In the genomic region with DNA sequence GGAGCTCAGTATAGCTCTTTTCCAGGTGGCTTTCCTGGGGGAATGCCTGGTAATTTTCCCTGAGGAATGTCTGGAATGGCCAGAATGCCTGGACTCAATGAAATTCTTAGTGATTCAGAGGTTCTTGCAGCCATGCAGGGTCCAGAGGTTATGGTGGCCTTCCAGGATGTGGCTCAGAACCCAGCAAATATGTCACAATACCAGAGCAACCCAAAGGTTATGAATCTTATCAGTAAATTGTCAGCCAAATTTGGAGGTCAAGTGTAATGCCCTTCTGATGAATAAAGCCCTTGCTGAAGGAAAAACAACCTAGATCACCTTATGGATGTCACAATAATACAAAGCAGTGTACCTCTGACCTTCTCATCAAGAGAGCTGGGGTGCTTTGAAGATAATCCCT, we compare ENCODE assay signal across 7 cellular contexts.
DNase-seq lines count a peak whose midpoint lies in the region; FAIRE-seq and TF ChIP-seq lines count a peak whose summit lies in the region.
"Not testable (repeated sequence)": the region's sequence is repeated elsewhere in the genome, so short reads cannot be mapped to it uniquely, and the experiment has no call there.

No MANE protein-coding gene starts in this region.

- H3K36me3 Mint-ChIP-seq in Calu3 (ENCODE audit: insufficient read depth, unreplicated experiment) = peaks cover 17% of the 10 kb centered on the region

- FAIRE-seq in urothelium cell line (lab: Jason Lieb, UNC) = not testable (repeated sequence)

- not testable (repeated sequence) for BruUV-seq in Calu3 (replicated peaks; lab: Mats Ljungman, UMichigan)

- TF ChIP-seq CTCF in Calu3 (IDR thresholded peaks at IDR 0.05; ENCODE audit: unreplicated experiment) = not testable (repeated sequence)

- peaks cover 18% of the 10 kb centered on the region for H3K4me1 Mint-ChIP-seq in Calu3 (ENCODE audit: low read depth, unreplicated experiment)

- TF ChIP-seq RAD21 in Ishikawa (IDR thresholded peaks at IDR 0.05; ENCODE audit: low read depth) = not testable (repeated sequence)

- peak overlapping the region; percentile 96 for H3K27ac Mint-ChIP-seq in Calu3 (ENCODE audit: unreplicated experiment)

- H3K27ac ChIP-seq in epithelial cell of prostate = peak overlapping the region; percentile 75

- DNase-seq in Calu3; epithelial cell of prostate (ENCODE audit: low read depth, low spot score): not testable (repeated sequence)
- peak; percentile 17 for DNase-seq in GM03348 (ENCODE audit: low spot score)
- peak; percentile 63 to 89 for DNase-seq in SW 1271 (lab: John Stamatoyannopoulos, UW)
- DNase-seq in kidney glomerular epithelial cell (lab: John Stamatoyannopoulos, UW) = peak; percentile 42
- DNase-seq in urothelium cell line (ENCODE audit: low spot score) = peak; percentile 7

- H3K27me3 Mint-ChIP-seq in Calu3 (ENCODE audit: unreplicated experiment) = not testable (repeated sequence)

- H3K4me3 Mint-ChIP-seq in Calu3 (ENCODE audit: low read depth, unreplicated experiment) = not testable (repeated sequence)

- H3K9me3 Mint-ChIP-seq in Calu3 (ENCODE audit: low read depth, unreplicated experiment) = peaks cover 22% of the 10 kb centered on the region

- CTCF ChIA-PET in Calu3 (lab: Charles Lee) = not testable (repeated sequence)

- intact Hi-C loops in Calu3 (cut with micrococcal nuclease; ENCODE audit: unreplicated experiment) = not testable (repeated sequence)

- TF ChIP-seq EP300 in Ishikawa (IDR thresholded peaks at IDR 0.05; ENCODE audit: borderline replicate concordance) = not testable (repeated sequence)

TF ChIP-seq in Ishikawa, 13 proteins besides CTCF, POLR2A, EP300 and RAD21:
- 0 out of 2 replicates have a peak, but pooled peaks have one; percentile 26 for TF ChIP-seq TEAD4 (IDR thresholded peaks at IDR 0.05)
